ENCODE assay signal across 8 cellular contexts in the genomic region with DNA sequence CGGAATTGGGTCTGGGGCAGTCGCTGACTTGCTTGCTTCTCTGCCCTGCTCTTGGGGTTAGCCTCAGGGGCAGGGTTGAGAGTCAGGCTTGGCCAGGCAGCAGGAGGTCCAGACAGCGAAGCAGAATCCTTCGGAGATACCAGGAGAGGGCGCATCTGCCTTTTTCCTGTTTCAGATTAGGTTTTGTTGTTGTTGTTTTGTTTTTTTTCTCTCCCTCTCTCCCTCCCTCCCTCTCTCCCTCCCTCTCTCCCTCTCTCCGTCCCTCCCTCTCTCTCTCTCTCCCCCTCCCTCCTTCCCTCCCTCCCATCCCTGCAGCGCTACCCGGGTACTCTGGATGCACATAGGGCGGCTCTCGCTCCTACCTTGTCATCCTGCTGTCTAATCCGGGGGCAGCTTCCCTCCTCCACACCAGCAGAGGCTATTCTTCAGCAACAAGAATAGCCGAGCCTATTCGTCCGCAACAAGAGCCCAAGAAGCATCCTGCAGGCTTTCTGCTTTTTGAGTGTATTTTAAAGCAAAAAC. TPM values are rescaled to one million over a fixed set of nuclear protein-coding genes. Genes with fewer than 3 reads are reported as not detected.
A peak's percentile ranks its signal among the peaks of the same experiment; 100 is the strongest.
DNase-seq lines count a peak whose midpoint lies in the region; ATAC-seq and TF ChIP-seq lines count a peak whose summit lies in the region.

No MANE protein-coding gene starts in this region.

- H3K9me3 ChIP-seq in BE2C (no peaks in the 10 kb centered on the region), mesodermal cell (ENCODE audit: control insufficient read depth, low read length) (no peaks in the 10 kb centered on the region)

- peak overlapping the region; percentile 79 for H3K27ac ChIP-seq in mesodermal cell (ENCODE audit: low read depth, low read length, severe bottlenecking)

- DNase-seq in BE2C = peak; percentile 69
- DNase-seq in NCI-H446 (lab: John Stamatoyannopoulos, UW) = peak; percentile 45 to 50
- peak; percentile 60 for DNase-seq in activated CD8-positive, alpha-beta T cell treated with anti-CD3 and anti-CD28 coated beads for 36 hours
- peak; percentile 64 for DNase-seq in epidermal melanocyte (ENCODE audit: insufficient read length, low spot score)
- DNase-seq in stimulated activated naive CD8-positive, alpha-beta T cell treated with anti-CD3 and anti-CD28 coated beads, Interleukin-15, amount 100 ng/mL, for 72 hours = peak; percentile 38 to 59

- no peaks in the 10 kb centered on the region for H3K27me3 Mint-ChIP-seq in activated CD8-positive, alpha-beta T cell treated with anti-CD3 and anti-CD28 coated beads for 36 hours
- no peaks in the 10 kb centered on the region for H3K27me3 Mint-ChIP-seq in stimulated activated naive CD8-positive, alpha-beta T cell treated with anti-CD3 and anti-CD28 coated beads, Interleukin-15, amount 100 ng/mL, for 72 hours

- H3K4me1 ChIP-seq in BE2C (no peaks in the 10 kb centered on the region), mesodermal cell (ENCODE audit: control insufficient read depth, insufficient read depth, low read length, poor library complexity, severe bottlenecking) (peaks cover 4% of the 10 kb centered on the region)

- intact Hi-C loops in activated CD8-positive, alpha-beta T cell treated with anti-CD3 and anti-CD28 coated beads for 36 hours (cut with micrococcal nuclease) = no loop called here

- H3K36me3 Mint-ChIP-seq in activated CD8-positive, alpha-beta T cell treated with anti-CD3 and anti-CD28 coated beads for 36 hours (ENCODE audit: low read depth) = peaks cover 3% of the 10 kb centered on the region

- peaks cover 28% of the 10 kb centered on the region for H3K4me1 Mint-ChIP-seq in activated CD8-positive, alpha-beta T cell treated with anti-CD3 and anti-CD28 coated beads for 36 hours (ENCODE audit: low read depth)
- peaks cover 26% of the 10 kb centered on the region for H3K4me1 Mint-ChIP-seq in stimulated activated naive CD8-positive, alpha-beta T cell treated with anti-CD3 and anti-CD28 coated beads, Interleukin-15, amount 100 ng/mL, for 72 hours

- H3K36me3 ChIP-seq in BE2C = no peaks in the 10 kb centered on the region
- H3K36me3 ChIP-seq in mesodermal cell (ENCODE audit: control insufficient read depth, insufficient read depth, low read length) = no peaks in the 10 kb centered on the region

- H3K27ac Mint-ChIP-seq in activated CD8-positive, alpha-beta T cell treated with anti-CD3 and anti-CD28 coated beads for 36 hours = peak overlapping the region; percentile 79
- peak overlapping the region in 1 of 2 donors; percentile 88 for H3K27ac Mint-ChIP-seq in stimulated activated naive CD8-positive, alpha-beta T cell treated with anti-CD3 and anti-CD28 coated beads, Interleukin-15, amount 100 ng/mL, for 72 hours

- ATAC-seq in GM18873 (IDR thresholded peaks at IDR 0.05; ENCODE audit: low FRiP score, unreplicated experiment) (peak; percentile 19), HG03108 (IDR thresholded peaks at IDR 0.05; ENCODE audit: unreplicated experiment) (peak; percentile 17)
- ATAC-seq in activated CD8-positive, alpha-beta T cell treated with anti-CD3 and anti-CD28 coated beads for 36 hours = peak; percentile 41
- peak; percentile 56 for ATAC-seq in stimulated activated naive CD8-positive, alpha-beta T cell treated with anti-CD3 and anti-CD28 coated beads, Interleukin-15, amount 100 ng/mL, for 72 hours

- H3K4me3 Mint-ChIP-seq in activated CD8-positive, alpha-beta T cell treated with anti-CD3 and anti-CD28 coated beads for 36 hours = peak overlapping the region; percentile 78
- peak overlapping the region; percentile 81 to 91 for H3K4me3 Mint-ChIP-seq in stimulated activated naive CD8-positive, alpha-beta T cell treated with anti-CD3 and anti-CD28 coated beads, Interleukin-15, amount 100 ng/mL, for 72 hours

- H3K4me3 ChIP-seq in BE2C (ENCODE audit: low read depth, low read length) (peak overlapping the region; percentile 83), mesodermal cell (ENCODE audit: extremely low read depth, insufficient read depth, low read length, poor library complexity, severe bottlenecking) (peak overlapping the region; percentile 65)

- H3K27me3 ChIP-seq in BE2C = no peaks in the 10 kb centered on the region

- POLR2A ChIA-PET in activated CD8-positive, alpha-beta T cell treated with anti-CD3 and anti-CD28 coated beads for 36 hours (lab: Charles Lee) = interaction anchor here (0.8 to 0.9 kb wide), 2 partner anchors 63 to 388 kb away, joined by 3 to 4 read pairs; no protein-coding TSS in a partner anchor

- no peaks in the 10 kb centered on the region for H3K9me3 Mint-ChIP-seq in activated CD8-positive, alpha-beta T cell treated with anti-CD3 and anti-CD28 coated beads for 36 hours
- no peaks in the 10 kb centered on the region for H3K9me3 Mint-ChIP-seq in stimulated activated naive CD8-positive, alpha-beta T cell treated with anti-CD3 and anti-CD28 coated beads, Interleukin-15, amount 100 ng/mL, for 72 hours

- CTCF ChIA-PET in activated CD8-positive, alpha-beta T cell treated with anti-CD3 and anti-CD28 coated beads for 36 hours (lab: Charles Lee) = interaction anchor here (1.1 to 1.9 kb wide), 10 partner anchors 8 to 388 kb away, joined by 3 to 20 read pairs (median 6); a partner anchor contains a TSS

- WGBS in mesodermal cell (ENCODE audit: insufficient coverage in 2 of 2), 2 experiments = 0% methylated on average over 4 of the region's 14 CpGs; no CpG with 5 or more reads in 1 of the 2 experiments

- peak; percentile 64 for TF ChIP-seq CTCF in BE2C (IDR thresholded peaks at IDR 0.05; ENCODE audit: low read depth, low read length)
- TF ChIP-seq CTCF in activated CD8-positive, alpha-beta T cell treated with anti-CD3 and anti-CD28 coated beads for 36 hours (IDR thresholded peaks at IDR 0.05) = peak; percentile 9

RNA-seq across cellular contexts. Expression of a gene that starts 0.8 kb away (rescaled TPM):
- 15.8 TPM for polyA plus RNA-seq in BE2C (2012; ENCODE audit: insufficient read depth, insufficient read length, low read depth)
- 10 to 100 TPM; 32.0 to 33.0 TPM for total RNA-seq in activated CD8-positive, alpha-beta T cell treated with anti-CD3 and anti-CD28 coated beads for 36 hours
- 29.0 TPM for polyA plus RNA-seq in mesodermal cell (2013, experiment 1 of 2)
- polyA plus RNA-seq in mesodermal cell (2013, experiment 2 of 2) = 30.3 TPM

Comparison
In these comparisons a context has a peak if more than half of its experiments do, and no peak if none do; other contexts are left out.
1. Peak in every context shown above with its lines: DNase-seq, ATAC-seq, H3K4me3 ChIP-seq and H3K27ac ChIP-seq.